24 cellular contexts compared by ENCODE assay signal in genomic region chr16:79532785-79533184, GRCh38.
"Had no signal": no experiment of that assay in that cellular context is flagged by ENCODE, and none has a peak within 500 bp of the region (broad histone marks: within the 10 kb centered on the region; RNA-seq: fewer than 3 reads in every experiment).

No MANE protein-coding gene starts in this region.

- ATAC-seq: activated CD8-positive, alpha-beta T cell treated with anti-CD3 and anti-CD28 coated beads for 36 hours; activated T-cell treated with anti-CD3 and anti-CD28 coated beads, Interleukin-2, amount 50 U/mL, for 4 hours; activated T-helper 17 cell treated with anti-CD3 and anti-CD28 coated beads, Interleukin-2, amount 50 U/mL, for 72 hours; foreskin keratinocyte; left cardiac atrium; natural killer cell treated with Interleukin-12 subunit alpha and Interleukin-12 subunit beta and Interleukin-15 and Interleukin-18, amount 100 ng/mL, for 72 hours; WTC11 had no signal

- H3K27me3 ChIP-seq: brain microvascular endothelial cell, esophagus muscularis mucosa, foreskin keratinocyte, sigmoid colon, transverse colon had no signal

- H3K4me3 ChIP-seq: esophagus muscularis mucosa, sigmoid colon, transverse colon had no signal

- H3K27ac ChIP-seq: brain microvascular endothelial cell, esophagus muscularis mucosa, foreskin keratinocyte, sigmoid colon, transverse colon had no signal

- H3K9me3 ChIP-seq: esophagus muscularis mucosa, sigmoid colon, transverse colon had no signal

- H3K36me3 ChIP-seq: brain microvascular endothelial cell, esophagus muscularis mucosa, sigmoid colon, transverse colon had no signal

- H3K4me1 ChIP-seq: foreskin keratinocyte, transverse colon had no signal

- DNase-seq: activated CD4-positive, alpha-beta T cell treated with anti-CD3 and anti-CD28 coated beads for 1 hour; activated CD4-positive, alpha-beta T cell treated with anti-CD3 and anti-CD28 coated beads, Interleukin-2, amount 10 ng/mL, durations not matched to agents 7 days and 5 days; activated CD8-positive, alpha-beta T cell treated with anti-CD3 and anti-CD28 coated beads for 36 hours; activated gamma-delta T cell treated with Interleukin-2 at 50 U/mL for 16 hours; activated naive CD4-positive, alpha-beta T cell treated with anti-CD3 and anti-CD28 coated beads, Interleukin-2, amount 50 U/mL, for 16 hours; activated T-cell treated with anti-CD3 and anti-CD28 coated beads, Interleukin-2, amount 50 U/mL, for 4 hours; amniotic stem cell; brain microvascular endothelial cell; central memory CD4-positive, alpha-beta T cell; endodermal cell; hippocampal formation; left cardiac atrium; mesenchymal stem cell; sigmoid colon; stimulated activated CD4-positive, alpha-beta T cell treated with anti-CD3 and anti-CD28 coated beads, Interleukin-15, amount 100 ng/mL, for 24 hours; stimulated activated CD4-positive, alpha-beta T cell treated with anti-CD3 and anti-CD28 coated beads, Interleukin-2, amount 100 ng/mL, for 24 hours; stimulated activated naive CD4-positive, alpha-beta T cell treated with Interleukin-2 at 50 U/mL for 16 hours; T-helper 2 cell; transverse colon had no signal
